In genomic region chr6:150134280-150134920, GRCh38 we compare ENCODE assay signal across 27 cellular contexts. TPM values are rescaled to one million over a fixed set of nuclear protein-coding genes. Genes with fewer than 3 reads are reported as not detected.
DNase-seq lines count a peak whose midpoint lies in the region; ATAC-seq and TF ChIP-seq lines count a peak whose summit lies in the region.
"Had no signal": no experiment of that assay in that cellular context is flagged by ENCODE, and none has a peak within 500 bp of the region (broad histone marks: within the 10 kb centered on the region; RNA-seq: fewer than 3 reads in every experiment).

No MANE protein-coding gene starts in this region.

- H3K9me3 Mint-ChIP-seq in MCF 10A (ENCODE audit: unreplicated experiment) = no peaks in the 10 kb centered on the region
- H3K9me3 Mint-ChIP-seq: stimulated activated naive CD8-positive, alpha-beta T cell treated with anti-CD3 and anti-CD28 coated beads, Interleukin-15, Interleukin-2, amounts not matched to agents 100 ng/mL and 50 ng/mL, for 24 hours had no signal

- H3K27ac ChIP-seq in breast epithelium = peak overlapping the region; percentile 71 to 80
- peak overlapping the region in 2 of 4 donors; percentile 8 to 83 for H3K27ac ChIP-seq in Peyer's patch
- H3K27ac ChIP-seq in upper lobe of right lung = no peak overlapping the region
- H3K27ac ChIP-seq in uterus = no peak overlapping the region
- H3K27ac ChIP-seq: A549, esophagus muscularis mucosa, tibial nerve had no signal

- intact Hi-C loops in breast epithelium (cut with DNase I; ENCODE audit: low total_unique reads) = no loop called here
- intact Hi-C loops in MCF 10A (cut with micrococcal nuclease) = no loop called here
- intact Hi-C loops in upper lobe of right lung (cut with DNase I) = no loop called here
- intact Hi-C loops in uterus (cut with DNase I; ENCODE audit: low total_unique reads) = no loop called here

- H3K9me3 ChIP-seq in breast epithelium = no peaks in the 10 kb centered on the region
- no peaks in the 10 kb centered on the region for H3K9me3 ChIP-seq in Peyer's patch
- H3K9me3 ChIP-seq in upper lobe of right lung = no peaks in the 10 kb centered on the region
- H3K9me3 ChIP-seq in uterus = no peaks in the 10 kb centered on the region
- H3K9me3 ChIP-seq: A549 had no signal

- H3K27me3 ChIP-seq in breast epithelium (peaks cover 0 to 6% of the 10 kb centered on the region in 2 donors), Peyer's patch (no peaks in the 10 kb centered on the region), upper lobe of right lung (peaks cover 4% of the 10 kb centered on the region), uterus (no peaks in the 10 kb centered on the region)

- TF ChIP-seq CTCF in breast epithelium (IDR thresholded peaks at IDR 0.05) (no peak), MCF 10A (IDR thresholded peaks at IDR 0.05; ENCODE audit: unreplicated experiment) (no peak), Peyer's patch (IDR thresholded peaks at IDR 0.05) (no peak), upper lobe of right lung (IDR thresholded peaks at IDR 0.05) (no peak), uterus (IDR thresholded peaks at IDR 0.05) (no peak)

- H3K4me3 Mint-ChIP-seq in MCF 10A (ENCODE audit: unreplicated experiment) = no peak overlapping the region
- H3K4me3 Mint-ChIP-seq: activated naive CD4-positive, alpha-beta T cell treated with anti-CD3 and anti-CD28 coated beads for 36 hours; IgD-negative memory B cell; naive B cell; stimulated activated naive CD8-positive, alpha-beta T cell treated with anti-CD3 and anti-CD28 coated beads, Interleukin-15, Interleukin-2, amounts not matched to agents 100 ng/mL and 50 ng/mL, for 24 hours had no signal

- ATAC-seq in upper lobe of right lung = peak; percentile 63
- ATAC-seq: A549 had no signal

- no peaks in the 10 kb centered on the region for H3K4me1 Mint-ChIP-seq in MCF 10A (ENCODE audit: insufficient read depth, unreplicated experiment)
- H3K4me1 Mint-ChIP-seq: naive B cell had no signal

- no peak overlapping the region for H3K27ac Mint-ChIP-seq in MCF 10A (ENCODE audit: low read depth, unreplicated experiment)
- H3K27ac Mint-ChIP-seq: activated naive CD4-positive, alpha-beta T cell treated with anti-CD3 and anti-CD28 coated beads for 36 hours; IgD-negative memory B cell; naive B cell; stimulated activated naive CD8-positive, alpha-beta T cell treated with anti-CD3 and anti-CD28 coated beads, Interleukin-15, Interleukin-2, amounts not matched to agents 100 ng/mL and 50 ng/mL, for 24 hours had no signal

- DNase-seq in breast epithelium (ENCODE audit: low spot score in 2 of 2) = peak in 1 of 2 donors; percentile 83
- no peak for DNase-seq in MCF 10A (ENCODE audit: unreplicated experiment)
- peak in 2 of 3 donors; percentile 66 to 84 for DNase-seq in Peyer's patch
- peak; percentile 80 for DNase-seq in kidney glomerular epithelial cell (lab: John Stamatoyannopoulos, UW)
- DNase-seq in upper lobe of right lung = no peak
- DNase-seq in stimulated activated CD4-positive, alpha-beta T cell treated with anti-CD3 and anti-CD28 coated beads, Interleukin-15, amount 100 ng/mL, for 24 hours = no peak
- DNase-seq in uterus = no peak
- DNase-seq in activated CD4-positive, alpha-beta T cell treated with anti-CD3 and anti-CD28 coated beads for 4 hours = no peak
- DNase-seq: activated CD4-positive, alpha-beta T cell treated with anti-CD3 and anti-CD28 coated beads, Interleukin-2, amount 50 U/mL, for 4 hours; activated CD4-positive, CD25-positive, alpha-beta regulatory T cell; activated naive CD4-positive, alpha-beta T cell treated with anti-CD3 and anti-CD28 coated beads for 36 hours; amniotic stem cell; cortex of kidney; foreskin melanocyte; GDM1; naive B cell; NCI-H1436; NCI-H2171; NCI-H526; SW 1271; T1000 had no signal

- TF ChIP-seq POLR2A in breast epithelium (IDR thresholded peaks at IDR 0.05) (no peak), Peyer's patch (IDR thresholded peaks at IDR 0.05) (no peak), uterus (IDR thresholded peaks at IDR 0.05) (no peak)

- CTCF ChIA-PET in MCF 10A (lab: Yijun Ruan, JAX) = interaction anchor here (0.5 to 2.4 kb wide), 11 partner anchors 9 to 264 kb away, joined by 3 to 7 read pairs (median 3); partner anchors contain the start of gene PPP1R14C

- H3K4me1 ChIP-seq in breast epithelium (peaks cover 0 to 5% of the 10 kb centered on the region in 2 donors), Peyer's patch (peaks cover 0 to 4% (median 0%) of the 10 kb centered on the region in 4 donors), upper lobe of right lung (no peaks in the 10 kb centered on the region), uterus (no peaks in the 10 kb centered on the region)
- H3K4me1 ChIP-seq: A549, esophagus muscularis mucosa, tibial nerve had no signal

- H3K4me3 ChIP-seq in breast epithelium = no peak overlapping the region
- no peak overlapping the region for H3K4me3 ChIP-seq in Peyer's patch
- H3K4me3 ChIP-seq in upper lobe of right lung = no peak overlapping the region
- no peak overlapping the region for H3K4me3 ChIP-seq in uterus
- H3K4me3 ChIP-seq: A549, esophagus muscularis mucosa, tibial nerve had no signal

- H3K36me3 Mint-ChIP-seq in MCF 10A (ENCODE audit: insufficient read depth, unreplicated experiment) = peaks cover 5% of the 10 kb centered on the region

- H3K27me3 Mint-ChIP-seq in MCF 10A (ENCODE audit: insufficient read depth, unreplicated experiment) = no peaks in the 10 kb centered on the region

- H3K36me3 ChIP-seq in breast epithelium = no peaks in the 10 kb centered on the region
- no peaks in the 10 kb centered on the region for H3K36me3 ChIP-seq in Peyer's patch
- H3K36me3 ChIP-seq in upper lobe of right lung = no peaks in the 10 kb centered on the region
- H3K36me3 ChIP-seq in uterus = no peaks in the 10 kb centered on the region
- H3K36me3 ChIP-seq: esophagus muscularis mucosa, tibial nerve had no signal

- POLR2A ChIA-PET in MCF 10A (lab: Yijun Ruan, JAX) = interaction anchor here (0.7 to 2.0 kb wide), 8 partner anchors 8 to 163 kb away, joined by 3 to 11 read pairs (median 4); no protein-coding TSS in a partner anchor

- no TSS peak for BruUV-seq in MCF 10A (replicated peaks; lab: Mats Ljungman, UMichigan)

RNA-seq across cellular contexts. Expression of gene PPP1R14C, which starts 8.4 kb away (rescaled TPM):
- total RNA-seq in breast epithelium = 1 to 10 TPM in 2 of 3 donors, not detected in 1; 3.3 to 5.6 TPM
- 32.0 and 38.7 TPM in 2 replicates for total RNA-seq in MCF 10A (2022)
- total RNA-seq in Peyer's patch = 10 to 100 TPM in 2 of 4 donors, 1 to 10 TPM in 2; 4.4 to 21.2 (median 10.2) TPM
- 10.0 TPM for total RNA-seq in upper lobe of right lung
- total RNA-seq in uterus = 1 to 10 TPM in 2 of 4 donors, not detected in 2; 2.1 to 2.9 TPM
- total RNA-seq: activated naive CD4-positive, alpha-beta T cell treated with anti-CD3 and anti-CD28 coated beads for 36 hours; pulmonary artery endothelial cell had no signal

Comparison
In these comparisons a context has a peak if more than half of its experiments do, and no peak if none do; other contexts are left out.
1. DNase-seq: peak in Peyer's patch (2 of 3) and kidney glomerular epithelial cell (single experiment); none in MCF 10A (single experiment), upper lobe of right lung (single experiment), stimulated activated CD4-positive, alpha-beta T cell treated with anti-CD3 and anti-CD28 coated beads, Interleukin-15, amount 100 ng/mL, for 24 hours (single experiment), uterus (0 of 2) and activated CD4-positive, alpha-beta T cell treated with anti-CD3 and anti-CD28 coated beads for 4 hours (0 of 2).
2. H3K27ac ChIP-seq: peak in breast epithelium (2 of 2); none in upper lobe of right lung (single experiment) and uterus (0 of 2).